Comparison of ENCODE assay signal across 8 cellular contexts in the genomic region with DNA sequence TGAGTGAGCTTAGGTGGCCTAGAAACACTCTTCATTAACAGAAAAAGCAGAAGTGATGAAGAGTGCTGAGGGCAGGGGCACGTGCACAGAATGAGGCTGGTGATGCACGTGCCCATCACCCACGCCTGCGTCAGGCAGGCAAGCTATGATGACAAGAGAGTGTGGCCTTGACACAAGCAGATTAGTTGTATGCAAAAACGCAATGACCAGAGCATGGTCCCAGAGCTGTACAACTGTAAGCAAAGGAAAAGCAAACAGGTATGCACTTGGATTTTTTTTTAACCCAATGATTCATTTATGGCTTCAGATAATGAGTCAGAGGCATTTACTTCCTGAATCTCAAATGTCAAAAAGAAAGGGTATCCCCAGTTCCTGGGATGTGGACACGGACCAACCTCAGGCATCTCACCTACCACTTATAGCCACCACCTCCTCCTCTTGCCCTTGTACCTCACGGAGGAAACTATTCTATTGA. TPM values are rescaled to one million over a fixed set of nuclear protein-coding genes. Genes with fewer than 3 reads are reported as not detected.
DNase-seq lines count a peak whose midpoint lies in the region; ATAC-seq, FAIRE-seq and TF ChIP-seq lines count a peak whose summit lies in the region.
"Had no signal": no experiment of that assay in that cellular context is flagged by ENCODE, and none has a peak within 500 bp of the region (broad histone marks: within the 10 kb centered on the region; RNA-seq: fewer than 3 reads in every experiment).

No MANE protein-coding gene starts in this region.

- no peak overlapping the region for H2AFZ ChIP-seq in OCI-LY3 (ENCODE audit: low read depth, low read length)

- ATAC-seq in HG02852 (IDR thresholded peaks at IDR 0.05; ENCODE audit: unreplicated experiment), result peak; percentile 89

- peaks cover 27% of the 10 kb centered on the region for H3K27me3 Mint-ChIP-seq in activated T-helper 1 cell treated with anti-CD3 and anti-CD28 coated beads, Interleukin-12 subunit alpha, Interleukin-12 subunit beta, Interleukin-2, Interleukin-4 antibody, amounts not matched to agents 30 ng/mL and 10 ng/mL and 1 ng/mL, durations not matched to agents 14 hours and 24 hours and 36 hours (ENCODE audit: insufficient read depth)

- intact Hi-C loops in posterior vena cava (cut with DNase I), result no loop called here
- intact Hi-C loops in activated T-helper 1 cell treated with anti-CD3 and anti-CD28 coated beads, Interleukin-12 subunit alpha, Interleukin-12 subunit beta, Interleukin-2, Interleukin-4 antibody, amounts not matched to agents 30 ng/mL and 10 ng/mL and 1 ng/mL, durations not matched to agents 14 hours and 24 hours and 36 hours (cut with micrococcal nuclease), result no loop called here

- H3K9me3 ChIP-seq in OCI-LY3 (ENCODE audit: insufficient read depth, low read length), result no peaks in the 10 kb centered on the region

- peak overlapping the region; percentile 41 for H3K4me3 ChIP-seq in OCI-LY3 (ENCODE audit: low read length)

- H3K27me3 ChIP-seq in OCI-LY3 (ENCODE audit: low read depth, low read length), result peaks cover 28% of the 10 kb centered on the region

- no peak for TF ChIP-seq CTCF in OCI-LY3 (IDR thresholded peaks at IDR 0.05; ENCODE audit: low read depth, low read length)

- H3K4me3 Mint-ChIP-seq in activated T-helper 1 cell treated with anti-CD3 and anti-CD28 coated beads, Interleukin-12 subunit alpha, Interleukin-12 subunit beta, Interleukin-2, Interleukin-4 antibody, amounts not matched to agents 30 ng/mL and 10 ng/mL and 1 ng/mL, durations not matched to agents 14 hours and 24 hours and 36 hours, result no peak overlapping the region
- H3K4me3 Mint-ChIP-seq: dendritic cell treated with granulocyte-macrophage colony-stimulating factor and Interleukin-4, amounts not matched to agents 40 ng/mL and 50 ng/mL, for 4 days had no signal

- peaks cover 30% of the 10 kb centered on the region for H3K4me1 ChIP-seq in OCI-LY3 (ENCODE audit: low read length)

- DNase-seq in GM19239 (ENCODE audit: insufficient read length, low spot score), result no peak
- DNase-seq in posterior vena cava (ENCODE audit: low spot score), result peak; percentile 7
- no peak for DNase-seq in activated T-helper 1 cell treated with anti-CD3 and anti-CD28 coated beads, Interleukin-12 subunit alpha, Interleukin-12 subunit beta, Interleukin-2, Interleukin-4 antibody, amounts not matched to agents 30 ng/mL and 10 ng/mL and 1 ng/mL, durations not matched to agents 14 hours and 24 hours and 36 hours (ENCODE audit: low spot score)
- no peak for DNase-seq in NCI-H2227 (lab: John Stamatoyannopoulos, UW; ENCODE audit: unreplicated experiment)
- no peak for DNase-seq in NCI-H128 (lab: John Stamatoyannopoulos, UW; ENCODE audit: unreplicated experiment)

- peak overlapping the region; percentile 49 for H3K27ac ChIP-seq in OCI-LY3 (ENCODE audit: low read length)

- no peaks in the 10 kb centered on the region for H3K36me3 ChIP-seq in OCI-LY3 (replicated peaks; ENCODE audit: low read depth, low read length)

- FAIRE-seq in GM19239 (lab: Jason Lieb, UNC), result peak; percentile 45

- peaks cover 10% of the 10 kb centered on the region for H3K4me1 Mint-ChIP-seq in activated T-helper 1 cell treated with anti-CD3 and anti-CD28 coated beads, Interleukin-12 subunit alpha, Interleukin-12 subunit beta, Interleukin-2, Interleukin-4 antibody, amounts not matched to agents 30 ng/mL and 10 ng/mL and 1 ng/mL, durations not matched to agents 14 hours and 24 hours and 36 hours (ENCODE audit: low read depth)

- H4K20me1 ChIP-seq in OCI-LY3 (ENCODE audit: insufficient read depth, low read length), result no peaks in the 10 kb centered on the region

- H3K4me2 ChIP-seq in OCI-LY3 (ENCODE audit: low read length), result peak overlapping the region; percentile 59

- H3K9me3 Mint-ChIP-seq in activated T-helper 1 cell treated with anti-CD3 and anti-CD28 coated beads, Interleukin-12 subunit alpha, Interleukin-12 subunit beta, Interleukin-2, Interleukin-4 antibody, amounts not matched to agents 30 ng/mL and 10 ng/mL and 1 ng/mL, durations not matched to agents 14 hours and 24 hours and 36 hours, result no peaks in the 10 kb centered on the region
- H3K9me3 Mint-ChIP-seq: dendritic cell treated with granulocyte-macrophage colony-stimulating factor and Interleukin-4, amounts not matched to agents 40 ng/mL and 50 ng/mL, for 4 days had no signal

- H3K36me3 Mint-ChIP-seq in activated T-helper 1 cell treated with anti-CD3 and anti-CD28 coated beads, Interleukin-12 subunit alpha, Interleukin-12 subunit beta, Interleukin-2, Interleukin-4 antibody, amounts not matched to agents 30 ng/mL and 10 ng/mL and 1 ng/mL, durations not matched to agents 14 hours and 24 hours and 36 hours (ENCODE audit: low read depth), result no peaks in the 10 kb centered on the region

- H3K79me2 ChIP-seq in OCI-LY3 (ENCODE audit: low read length), result no peaks in the 10 kb centered on the region

- no peak overlapping the region for H3K9ac ChIP-seq in OCI-LY3 (ENCODE audit: low read length)

- no peak overlapping the region for H3K27ac Mint-ChIP-seq in activated T-helper 1 cell treated with anti-CD3 and anti-CD28 coated beads, Interleukin-12 subunit alpha, Interleukin-12 subunit beta, Interleukin-2, Interleukin-4 antibody, amounts not matched to agents 30 ng/mL and 10 ng/mL and 1 ng/mL, durations not matched to agents 14 hours and 24 hours and 36 hours
- H3K27ac Mint-ChIP-seq: dendritic cell treated with granulocyte-macrophage colony-stimulating factor and Interleukin-4, amounts not matched to agents 40 ng/mL and 50 ng/mL, for 4 days had no signal

RNA-seq across cellular contexts. Expression of gene TMEM61, which starts 9.1 kb away (rescaled TPM):
- 10 to 100 TPM in 1 of 2 donors, 1 to 10 TPM in 1; 3.0 to 11.0 TPM for total RNA-seq in posterior vena cava
- not detected in 2 replicates for total RNA-seq in activated T-helper 1 cell treated with anti-CD3 and anti-CD28 coated beads, Interleukin-12 subunit alpha, Interleukin-12 subunit beta, Interleukin-2, Interleukin-4 antibody, amounts not matched to agents 30 ng/mL and 10 ng/mL and 1 ng/mL, durations not matched to agents 14 hours and 24 hours and 36 hours

RNA-seq across cellular contexts. Expression of gene BSND, which starts 27.4 kb away (rescaled TPM):
- not detected for total RNA-seq in posterior vena cava
- not detected in 2 replicates for total RNA-seq in activated T-helper 1 cell treated with anti-CD3 and anti-CD28 coated beads, Interleukin-12 subunit alpha, Interleukin-12 subunit beta, Interleukin-2, Interleukin-4 antibody, amounts not matched to agents 30 ng/mL and 10 ng/mL and 1 ng/mL, durations not matched to agents 14 hours and 24 hours and 36 hours
